ENCODE assay signal across 17 cellular contexts in the genomic region with DNA sequence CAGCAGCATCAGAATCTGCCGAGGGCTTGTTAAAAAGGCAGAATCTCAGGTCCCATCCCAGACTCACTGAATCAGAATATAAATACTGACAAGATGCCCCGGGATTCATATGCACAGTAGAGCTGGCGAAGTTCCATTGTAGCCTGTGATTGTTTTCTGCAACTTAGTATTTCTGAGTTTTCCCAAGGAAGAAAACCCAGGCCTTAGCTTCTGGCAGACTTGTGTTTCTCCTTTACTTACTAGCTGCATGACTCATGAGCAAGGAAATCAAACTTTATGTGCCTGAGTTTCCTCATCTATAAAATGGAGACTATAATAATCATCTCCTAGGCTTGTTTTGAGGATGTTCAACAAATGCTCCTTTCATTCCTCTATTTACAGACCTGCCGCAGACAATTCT.
DNase-seq lines count a peak whose midpoint lies in the region; ATAC-seq, FAIRE-seq and TF ChIP-seq lines count a peak whose summit lies in the region.
"Had no signal": no experiment of that assay in that cellular context is flagged by ENCODE, and none has a peak within 500 bp of the region (broad histone marks: within the 10 kb centered on the region; RNA-seq: fewer than 3 reads in every experiment).

No MANE protein-coding gene starts in this region.

- H3K4me3 ChIP-seq in H1 (ENCODE audit: extremely low read depth in 1 of 4, insufficient read depth in 2 of 4, low read depth in 3 of 4, low read length in 4 of 4) (peak overlapping the region in 1 of 4 experiments; percentile 9; a peak in 1 of 8 replicates), kidney (ENCODE audit: low read length in 2 of 2) (no peak overlapping the region)
- H3K4me3 ChIP-seq: dorsolateral prefrontal cortex, heart right ventricle had no signal

- peak overlapping the region in 1 of 2 experiments; percentile 25; a peak in 1 of 4 replicates for H3K4me2 ChIP-seq in H1 (ENCODE audit: insufficient read depth in 1 of 2, low read depth in 2 of 2, low read length in 2 of 2)

- H3K14ac ChIP-seq in H1 (ENCODE audit: insufficient read length): no peak overlapping the region

- no peak overlapping the region for H2AFZ ChIP-seq in H1 (ENCODE audit: low read length)

- peaks cover 0 to 6% (median 4%) of the 10 kb centered on the region in 4 experiments; a peak in 4 of 7 replicates for H3K4me1 ChIP-seq in H1 (replicated peaks in 1 of 4; ENCODE audit: control insufficient read depth in 3 of 4, insufficient read depth in 4 of 4, low read length in 3 of 4)
- H3K4me1 ChIP-seq in kidney (ENCODE audit: control insufficient read depth in 1 of 2, insufficient read depth in 1 of 2, low read depth in 1 of 2, low read length in 2 of 2): no peaks in the 10 kb centered on the region
- H3K4me1 ChIP-seq: BE2C had no signal

- no peak overlapping the region for H3K9ac ChIP-seq in H1 (replicated peaks in 1 of 4; ENCODE audit: extremely low read depth in 1 of 4, low read depth in 3 of 4, low read length in 3 of 4)
- H3K9ac ChIP-seq in kidney (ENCODE audit: low read length in 2 of 2): no peak overlapping the region

- H4K5ac ChIP-seq in H1 (ENCODE audit: insufficient read length, low read depth, low read length): peak overlapping the region; percentile 4

- H3K9me3 ChIP-seq in H1 (ENCODE audit: insufficient read depth in 2 of 2, low read depth in 1 of 2, low read length in 1 of 2): no peaks in the 10 kb centered on the region; a peak in 1 of 4 replicates
- no peaks in the 10 kb centered on the region for H3K9me3 ChIP-seq in kidney (ENCODE audit: control insufficient read depth in 1 of 2, low read length in 2 of 2)
- H3K9me3 ChIP-seq: BE2C, heart right ventricle had no signal

- no peak overlapping the region for H2AK5ac ChIP-seq in H1 (ENCODE audit: low read depth, low read length)

- H4K8ac ChIP-seq in H1 (ENCODE audit: extremely low read depth, insufficient read depth, low read length): no peak overlapping the region

- no peak for TF ChIP-seq POLR2A in H1 (IDR thresholded peaks at IDR 0.05; ENCODE audit: control extremely low read depth in 1 of 2, low read depth in 2 of 2, low read length in 2 of 2)

- POLR2A ChIA-PET in H1 (lab: Charles Lee; ENCODE audit: partially characterized antibody): interaction anchor here (1.4 kb wide), 1 partner anchor 279 kb away, joined by 7 read pairs; the partner anchor contains the start of gene BTG1

- no peak overlapping the region for H2BK5ac ChIP-seq in H1 (ENCODE audit: low read depth, low read length)

- H3K4ac ChIP-seq in H1 (replicated peaks; ENCODE audit: insufficient read length, low read depth, low read length): no peak overlapping the region

- H3K27ac ChIP-seq in H1 (ENCODE audit: low read depth, low read length) (no peak overlapping the region), kidney (ENCODE audit: low read depth in 2 of 2, low read length in 2 of 2) (no peak overlapping the region)
- H3K27ac ChIP-seq: dorsolateral prefrontal cortex had no signal

- FAIRE-seq in H1 (lab: Jason Lieb, UNC) (peak; percentile 57), kidney (lab: Jason Lieb, UNC) (no peak)

- H3K23me2 ChIP-seq in H1 (ENCODE audit: low read depth, low read length): no peaks in the 10 kb centered on the region

- TF ChIP-seq CTCF in H1 (IDR thresholded peaks at IDR 0.05; ENCODE audit: control extremely low read depth in 1 of 3, insufficient read depth in 1 of 3, low read depth in 1 of 3, low read length in 3 of 3) (no peak), kidney (IDR thresholded peaks at IDR 0.05; ENCODE audit: borderline replicate concordance, extremely low read depth, insufficient read depth) (no peak)

- H3K23ac ChIP-seq in H1 (ENCODE audit: insufficient read length): no peak overlapping the region

- peak; percentile 16 for DNase-seq in COLO829 (ENCODE audit: low spot score)
- peak; percentile 10 for DNase-seq in NCI-H226
- peak in 1 of 2 experiments; percentile 38 for DNase-seq in H1 (ENCODE audit: low read depth in 1 of 2, low spot score in 2 of 2)
- no peak for DNase-seq in left colon
- DNase-seq in GM19238 (ENCODE audit: insufficient read length, low spot score): no peak
- no peak for DNase-seq in activated gamma-delta T cell treated with Interleukin-2 at 50 U/mL for 16 hours
- DNase-seq in activated effector memory CD4-positive, alpha-beta T cell treated with Interleukin-2 at 50 U/mL for 16 hours: no peak
- no peak for DNase-seq in kidney
- DNase-seq: activated CD8-positive, alpha-beta memory T cell treated with anti-CD3 and anti-CD28 coated beads, Interleukin-2, amount 10 ng/mL, durations not matched to agents 7 days and 5 days; activated naive CD8-positive, alpha-beta T cell treated with anti-CD3 and anti-CD28 coated beads for 36 hours; BE2C; DMS79; dorsolateral prefrontal cortex; heart right ventricle; posterior cingulate gyrus; stimulated activated CD4-positive, alpha-beta T cell treated with anti-CD3 and anti-CD28 coated beads, Interleukin-2, amount 100 ng/mL, for 48 hours; stimulated activated naive CD4-positive, alpha-beta T cell had no signal

- no peaks in the 10 kb centered on the region for H3K27me3 ChIP-seq in H1 (replicated peaks in 1 of 4; ENCODE audit: control insufficient read depth in 3 of 4, extremely low read depth in 1 of 4, insufficient read depth in 3 of 4, low read length in 3 of 4)
- H3K27me3 ChIP-seq: BE2C, dorsolateral prefrontal cortex, heart right ventricle had no signal

- H4K91ac ChIP-seq in H1 (replicated peaks; ENCODE audit: insufficient read length, low read length): no peak overlapping the region

- H3K79me2 ChIP-seq in H1 (ENCODE audit: control insufficient read depth in 1 of 2, insufficient read depth in 2 of 2, low read length in 2 of 2): no peaks in the 10 kb centered on the region

- no peak overlapping the region for H2BK20ac ChIP-seq in H1 (ENCODE audit: low read length)

- no peak for TF ChIP-seq EP300 in H1 (IDR thresholded peaks at IDR 0.05; ENCODE audit: borderline replicate concordance in 1 of 2, low read depth in 2 of 2, low read length in 2 of 2)

- H3K79me1 ChIP-seq in H1 (ENCODE audit: low read depth, low read length): no peaks in the 10 kb centered on the region

- H3K56ac ChIP-seq in H1 (replicated peaks; ENCODE audit: insufficient read length, low read depth, low read length): no peak overlapping the region

- H4K20me1 ChIP-seq in H1 (replicated peaks in 1 of 2; ENCODE audit: control insufficient read depth in 1 of 2, insufficient read depth in 2 of 2, low read length in 2 of 2): no peaks in the 10 kb centered on the region

- 22% methylated on average over 4 of the region's 4 CpGs; no CpG with 5 or more reads in 1 of the 2 experiments for WGBS in H1 (ENCODE audit: extremely low coverage in 1 of 2, insufficient coverage in 1 of 2, insufficient read length in 1 of 2, insufficient replicate concordance in 2 of 2, low coverage in 1 of 2, low lambda C conversion rate in 2 of 2, missing lambda C conversion rate in 1 of 2), 2 experiments

- intact Hi-C loops in left colon (cut with DNase I, micrococcal nuclease) (no loop called here), kidney (cut with DNase I) (no loop called here)

- CTCF ChIA-PET in H1 (lab: Charles Lee; ENCODE audit: partially characterized antibody): interaction anchor here (0.8 to 2.6 kb wide), 4 partner anchors 10 to 1043 kb away, joined by 3 to 7 read pairs (median 4); no protein-coding TSS in a partner anchor

- no peak overlapping the region for H2BK15ac ChIP-seq in H1 (ENCODE audit: low read length)

- 0 out of 4 replicates have a peak, but pooled peaks of 1 of the 2 experiments have one; percentile 8 for TF ChIP-seq RAD21 in H1 (IDR thresholded peaks at IDR 0.05 in 1 of 2, conservative IDR thresholded peaks at IDR 0.05 in 1 of 2; ENCODE audit: low read depth in 2 of 2, low read length in 2 of 2)

- H3K36me3 ChIP-seq in H1 (ENCODE audit: control insufficient read depth in 2 of 4, insufficient read depth in 4 of 4, low read length in 3 of 4) (no peaks in the 10 kb centered on the region), kidney (ENCODE audit: control insufficient read depth in 1 of 2, insufficient read depth in 2 of 2, low read length in 2 of 2) (no peaks in the 10 kb centered on the region)
- H3K36me3 ChIP-seq: BE2C, heart right ventricle had no signal

- ATAC-seq in left colon: peak; percentile 89
- ATAC-seq: activated CD8-positive, alpha-beta memory T cell treated with anti-CD3 and anti-CD28 coated beads, Interleukin-2, amount 10 ng/mL, durations not matched to agents 7 days and 5 days had no signal

- H2BK120ac ChIP-seq in H1 (replicated peaks; ENCODE audit: low read depth, low read length): peak overlapping the region; percentile 65

- no peak overlapping the region for H3K18ac ChIP-seq in H1 (ENCODE audit: extremely low read depth, low read length)

- no peak overlapping the region for H2BK12ac ChIP-seq in H1 (ENCODE audit: low read depth, low read length)

TF ChIP-seq in H1, 55 proteins besides CTCF, POLR2A, EP300 and RAD21 (continues in another document):
- TF ChIP-seq RNF2 (IDR thresholded peaks at IDR 0.05; ENCODE audit: borderline replicate concordance, low read depth, low read length, missing control alignments, poor library complexity, severe bottlenecking): no peak
- TF ChIP-seq EZH2 (IDR thresholded peaks at IDR 0.05; ENCODE audit: low read depth, low read length, severe bottlenecking): no peak
- peak; percentile 13; the same call in 1 of the 2 replicates for TF ChIP-seq JUND (IDR thresholded peaks at IDR 0.05; ENCODE audit: low read length)
- no peak for TF ChIP-seq ATF2 (IDR thresholded peaks at IDR 0.05; ENCODE audit: low read length)
- no peak for TF ChIP-seq SIN3A (conservative IDR thresholded peaks at IDR 0.05 in 1 of 2, IDR thresholded peaks at IDR 0.05 in 1 of 2; ENCODE audit: low read depth in 1 of 2, low read length in 2 of 2)
- no peak for TF ChIP-seq USF2 (IDR thresholded peaks at IDR 0.05; ENCODE audit: low read length)
- TF ChIP-seq SRF (IDR thresholded peaks at IDR 0.05; ENCODE audit: low read depth, low read length): no peak

Comparison
In these comparisons a context has a peak if more than half of its experiments do, and no peak if none do; other contexts are left out.
1. DNase-seq: peak in COLO829 (single experiment) and NCI-H226 (single experiment); none in left colon (0 of 2), GM19238 (single experiment), activated gamma-delta T cell treated with Interleukin-2 at 50 U/mL for 16 hours (single experiment), activated effector memory CD4-positive, alpha-beta T cell treated with Interleukin-2 at 50 U/mL for 16 hours (single experiment) and kidney (single experiment).